7 cellular contexts compared by ENCODE assay signal in the genomic region with DNA sequence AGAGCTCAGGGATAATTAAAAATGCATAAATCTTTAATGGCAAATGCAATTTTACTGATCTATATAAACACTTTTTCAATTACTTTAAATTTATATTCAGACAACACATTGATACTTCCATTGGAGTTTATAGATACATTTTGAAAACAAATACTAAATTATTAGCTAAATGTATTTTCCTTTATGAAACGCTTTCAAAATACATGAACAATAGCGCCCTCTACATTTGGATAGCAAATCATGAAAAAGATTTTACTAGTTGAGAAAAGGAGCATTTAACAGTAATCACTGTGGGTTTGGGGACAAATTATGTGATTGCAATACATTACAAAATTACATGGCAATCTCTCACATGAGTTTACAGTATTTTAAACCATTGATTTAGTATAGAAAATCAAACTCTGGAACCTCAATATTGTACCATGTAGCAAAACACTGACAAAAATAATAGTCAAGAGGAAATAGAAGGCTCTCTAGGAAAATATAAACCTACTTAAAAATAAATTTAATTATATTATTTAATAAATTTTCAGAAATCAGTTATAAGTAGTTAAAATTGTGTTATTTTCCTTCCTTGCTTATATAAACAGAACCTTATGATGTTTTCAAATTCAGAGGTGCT.
DNase-seq lines count a peak whose midpoint lies in the region; ATAC-seq and TF ChIP-seq lines count a peak whose summit lies in the region.

No MANE protein-coding gene starts in this region.

- H3K27me3 Mint-ChIP-seq in neural crest cell (ENCODE audit: low read depth): no peaks in the 10 kb centered on the region
- H3K27me3 Mint-ChIP-seq in activated CD8-positive, alpha-beta memory T cell treated with anti-CD3 and anti-CD28 coated beads, Interleukin-2, amount 10 ng/mL, durations not matched to agents 7 days and 5 days: no peaks in the 10 kb centered on the region

- in situ Hi-C loops in T47D (cut with HindIII; ENCODE audit: low pct_unique_long_range_greater_than_20kb, low sequenced_read_pairs): no loop called here

- no peak for ATAC-seq in activated CD8-positive, alpha-beta memory T cell treated with anti-CD3 and anti-CD28 coated beads, Interleukin-2, amount 10 ng/mL, durations not matched to agents 7 days and 5 days
- no peak for ATAC-seq in HG03025 (IDR thresholded peaks at IDR 0.05; ENCODE audit: low FRiP score, unreplicated experiment)

- no peak overlapping the region for H3K4me3 Mint-ChIP-seq in neural crest cell
- H3K4me3 Mint-ChIP-seq in activated CD8-positive, alpha-beta memory T cell treated with anti-CD3 and anti-CD28 coated beads, Interleukin-2, amount 10 ng/mL, durations not matched to agents 7 days and 5 days: no peak overlapping the region

- peaks cover 19% of the 10 kb centered on the region for H3K4me1 Mint-ChIP-seq in neural crest cell
- H3K4me1 Mint-ChIP-seq in activated CD8-positive, alpha-beta memory T cell treated with anti-CD3 and anti-CD28 coated beads, Interleukin-2, amount 10 ng/mL, durations not matched to agents 7 days and 5 days: no peaks in the 10 kb centered on the region

- CTCF ChIA-PET in GM10248 (lab: Yijun Ruan, JAX): no interaction called here
- CTCF ChIA-PET in activated CD8-positive, alpha-beta memory T cell treated with anti-CD3 and anti-CD28 coated beads, Interleukin-2, amount 10 ng/mL, durations not matched to agents 7 days and 5 days (lab: Charles Lee): no interaction called here

- POLR2A ChIA-PET in GM10248 (lab: Yijun Ruan, JAX): no interaction called here

- no peak overlapping the region for H3K27ac Mint-ChIP-seq in neural crest cell (ENCODE audit: unreplicated experiment)
- no peak overlapping the region for H3K27ac Mint-ChIP-seq in activated CD8-positive, alpha-beta memory T cell treated with anti-CD3 and anti-CD28 coated beads, Interleukin-2, amount 10 ng/mL, durations not matched to agents 7 days and 5 days

- DNase-seq in GM10248 (ENCODE audit: extremely low spot score) (no peak), NCI-H1436 treated with DMSO at 0.1 percent for 48 hours (lab: John Stamatoyannopoulos, UW) (peak; percentile 14), T47D (ENCODE audit: low read depth in 1 of 2, low spot score in 1 of 2) (peak; percentile 23 to 53), neural crest cell (ENCODE audit: low read depth, low spot score) (no peak)
- no peak for DNase-seq in activated CD8-positive, alpha-beta memory T cell treated with anti-CD3 and anti-CD28 coated beads, Interleukin-2, amount 10 ng/mL, durations not matched to agents 7 days and 5 days
- no peak for DNase-seq in activated naive CD4-positive, alpha-beta T cell (lab: John Stamatoyannopoulos, UW)

- no peaks in the 10 kb centered on the region for H3K9me3 Mint-ChIP-seq in neural crest cell
- H3K9me3 Mint-ChIP-seq in activated CD8-positive, alpha-beta memory T cell treated with anti-CD3 and anti-CD28 coated beads, Interleukin-2, amount 10 ng/mL, durations not matched to agents 7 days and 5 days (ENCODE audit: low read depth): peaks cover 4% of the 10 kb centered on the region

- no peaks in the 10 kb centered on the region for H3K36me3 Mint-ChIP-seq in neural crest cell (ENCODE audit: low read depth)
- H3K36me3 Mint-ChIP-seq in activated CD8-positive, alpha-beta memory T cell treated with anti-CD3 and anti-CD28 coated beads, Interleukin-2, amount 10 ng/mL, durations not matched to agents 7 days and 5 days: no peaks in the 10 kb centered on the region

- TF ChIP-seq CTCF in GM10248 (IDR thresholded peaks at IDR 0.05; ENCODE audit: control extremely low read depth, extremely low read depth, low read depth, missing control alignments): peak; percentile 22
- peak; percentile 74 for TF ChIP-seq CTCF in neural crest cell (conservative IDR thresholded peaks at IDR 0.05)

Comparison
In these comparisons a context has a peak if more than half of its experiments do, and no peak if none do; other contexts are left out.
1. DNase-seq: peak in NCI-H1436 treated with DMSO at 0.1 percent for 48 hours (single experiment) and T47D (2 of 2); none in GM10248 (single experiment), neural crest cell (single experiment), activated CD8-positive, alpha-beta memory T cell treated with anti-CD3 and anti-CD28 coated beads, Interleukin-2, amount 10 ng/mL, durations not matched to agents 7 days and 5 days (single experiment) and activated naive CD4-positive, alpha-beta T cell (0 of 4).